In genomic region chr3:37855363-37855970, GRCh38 we compare ENCODE assay signal across 8 cellular contexts. TPM values are rescaled to one million over a fixed set of nuclear protein-coding genes. Genes with fewer than 3 reads are reported as not detected.
A peak's percentile ranks its signal among the peaks of the same experiment; 100 is the strongest.
DNase-seq lines count a peak whose midpoint lies in the region; ATAC-seq, FAIRE-seq and TF ChIP-seq lines count a peak whose summit lies in the region.

No MANE protein-coding gene starts in this region.

- H3K9me3 ChIP-seq in endodermal cell (ENCODE audit: control insufficient read depth, low read length) (no peaks in the 10 kb centered on the region), mucosa of descending colon (no peaks in the 10 kb centered on the region)

- peak; percentile 40 for ATAC-seq in HG02678 (IDR thresholded peaks at IDR 0.05; ENCODE audit: unreplicated experiment)
- ATAC-seq in mucosa of descending colon, result peak; percentile 69
- no peak for ATAC-seq in HG03432 (IDR thresholded peaks at IDR 0.05; ENCODE audit: unreplicated experiment)

- H3K9me3 Mint-ChIP-seq in endodermal cell, result peaks cover 7% of the 10 kb centered on the region

- peak; percentile 43 for DNase-seq in D721Med (ENCODE audit: insufficient read length, low spot score)
- DNase-seq in NOMO-1 (lab: John Stamatoyannopoulos, UW; ENCODE audit: unreplicated experiment in 2 of 2), result peak; percentile 27 to 44
- peak; percentile 44 for DNase-seq in activated CD8-positive, alpha-beta memory T cell treated with anti-CD3 and anti-CD28 coated beads, Interleukin-2, amount 50 U/mL, for 24 hours (ENCODE audit: extremely low read depth)
- peak; percentile 96 for DNase-seq in endodermal cell
- DNase-seq in mucosa of descending colon, result peak; percentile 78 to 96 (median 91)
- DNase-seq in stimulated activated CD8-positive, alpha-beta memory T cell treated with anti-CD3 and anti-CD28 coated beads, Interleukin-4, amount 100 ng/mL, for 4 hours (ENCODE audit: low read depth in 2 of 2, low spot score in 1 of 2), result peak; percentile 42 to 57

- H3K4me1 ChIP-seq in endodermal cell (ENCODE audit: control insufficient read depth, insufficient read depth, low read length), result no peaks in the 10 kb centered on the region
- H3K4me1 ChIP-seq in mucosa of descending colon (ENCODE audit: low read depth), result peaks cover 10% of the 10 kb centered on the region

- H3K36me3 ChIP-seq in endodermal cell (ENCODE audit: control insufficient read depth, insufficient read depth, low read length) (no peaks in the 10 kb centered on the region), mucosa of descending colon (ENCODE audit: low read depth) (peaks cover 3% of the 10 kb centered on the region)

- no peak overlapping the region for H3K4me3 Mint-ChIP-seq in endodermal cell

- WGBS in endodermal cell (ENCODE audit: insufficient coverage in 1 of 2, insufficient read length in 1 of 2), 2 experiments, result 31 to 39% methylated on average over 2 to 5 of the region's 5 CpGs

- H3K36me3 Mint-ChIP-seq in endodermal cell (ENCODE audit: low read depth), result peaks cover 4% of the 10 kb centered on the region

- intact Hi-C loops in mucosa of descending colon (cut with DNase I, micrococcal nuclease), result loop anchor here (2.0 to 5.0 kb wide), 2 partner anchors 111 to 112 kb away; no protein-coding TSS in a partner anchor

- no peak overlapping the region for H3K9ac ChIP-seq in endodermal cell (ENCODE audit: extremely low read depth, low read length, poor library complexity, severe bottlenecking)

- no peaks in the 10 kb centered on the region for H3K27me3 ChIP-seq in endodermal cell (ENCODE audit: control insufficient read depth, insufficient read depth, low read length, poor library complexity, severe bottlenecking)

- H3K4me3 ChIP-seq in endodermal cell (ENCODE audit: low read length) (no peak overlapping the region), mucosa of descending colon (no peak overlapping the region)

- peaks cover 24% of the 10 kb centered on the region for H3K27me3 Mint-ChIP-seq in endodermal cell (ENCODE audit: insufficient read depth)

- H3K27ac ChIP-seq in endodermal cell (ENCODE audit: low read depth, low read length), result no peak overlapping the region

- TF ChIP-seq CTCF in D721Med (IDR thresholded peaks at IDR 0.05; ENCODE audit: insufficient read depth, missing control alignments), result peak; percentile 98
- TF ChIP-seq CTCF in endodermal cell (conservative IDR thresholded peaks at IDR 0.05), result peak; percentile 95
- peak; percentile 72 for TF ChIP-seq CTCF in mucosa of descending colon (IDR thresholded peaks at IDR 0.05)

- no peak overlapping the region for H3K27ac Mint-ChIP-seq in endodermal cell

- no peaks in the 10 kb centered on the region for H3K4me1 Mint-ChIP-seq in endodermal cell

- no peak for FAIRE-seq in D721Med (lab: Jason Lieb, UNC)

RNA-seq across cellular contexts. Expression of gene CTDSPL, which starts 6.2 kb away (rescaled TPM):
- total RNA-seq in endodermal cell (10 to 100 TPM; 27.8 to 30.7 TPM), mucosa of descending colon (10 to 100 TPM; 59.1 to 89.7 (median 88.1) TPM)
- polyA plus RNA-seq in endodermal cell (2013, experiment 1 of 2), result 19.3 TPM
- polyA plus RNA-seq in endodermal cell (2013, experiment 2 of 2), result 23.4 TPM

Comparison
In these comparisons a context has a peak if more than half of its experiments do, and no peak if none do; other contexts are left out.
1. DNase-seq: peak in every context shown above with its lines; median percentile 96 in endodermal cell; 91 in mucosa of descending colon; 50 in stimulated activated CD8-positive, alpha-beta memory T cell treated with anti-CD3 and anti-CD28 coated beads, Interleukin-4, amount 100 ng/mL, for 4 hours; 44 in activated CD8-positive, alpha-beta memory T cell treated with anti-CD3 and anti-CD28 coated beads, Interleukin-2, amount 50 U/mL, for 24 hours; 43 in D721Med; 36 in NOMO-1.